19 cellular contexts compared by ENCODE assay signal in the genomic region with DNA sequence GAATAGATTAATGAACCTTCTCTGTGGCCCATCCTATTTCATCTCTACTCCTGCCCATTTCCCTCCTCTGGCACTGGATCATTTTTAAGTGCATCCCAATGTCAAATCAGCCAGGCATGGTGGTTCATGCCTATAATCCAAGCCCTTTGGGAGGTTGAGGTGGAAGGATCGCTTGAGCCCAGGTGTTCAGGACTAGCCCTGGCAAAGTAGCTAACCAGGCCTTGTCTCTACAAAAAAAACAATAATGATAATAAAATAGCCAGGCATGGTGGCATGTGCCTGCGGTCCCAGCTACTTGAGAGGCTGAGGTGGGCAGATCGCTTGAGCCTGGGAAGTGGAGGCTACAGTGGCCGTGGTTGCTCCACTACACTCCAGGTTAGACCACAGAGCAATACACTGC.
DNase-seq lines count a peak whose midpoint lies in the region; ATAC-seq and TF ChIP-seq lines count a peak whose summit lies in the region.
"Had no signal": no experiment of that assay in that cellular context is flagged by ENCODE, and none has a peak within 500 bp of the region (broad histone marks: within the 10 kb centered on the region; RNA-seq: fewer than 3 reads in every experiment).

No MANE protein-coding gene starts in this region.

- H3K9ac ChIP-seq in SK-N-SH, result peak overlapping the region; percentile 30; the same call in 1 of the 2 replicates
- H3K9ac ChIP-seq: BLaER1 had no signal

- no peaks in the 10 kb centered on the region for H3K79me2 ChIP-seq in SK-N-SH (ENCODE audit: insufficient read depth)

- no peaks in the 10 kb centered on the region for H4K20me1 ChIP-seq in SK-N-SH (ENCODE audit: insufficient read depth)
- H4K20me1 ChIP-seq: BLaER1 had no signal

- no peak overlapping the region for H3K4me3 ChIP-seq in SK-N-SH (ENCODE audit: low read depth in 2 of 2, low read length in 1 of 2)
- no peak overlapping the region for H3K4me3 ChIP-seq in RWPE2 (ENCODE audit: severe bottlenecking)
- no peak overlapping the region for H3K4me3 ChIP-seq in esophagus muscularis mucosa
- H3K4me3 ChIP-seq in psoas muscle, result no peak overlapping the region
- no peak overlapping the region for H3K4me3 ChIP-seq in spleen
- H3K4me3 ChIP-seq: BLaER1 had no signal

- H3K4me2 ChIP-seq in SK-N-SH, result no peak overlapping the region
- H3K4me2 ChIP-seq: BLaER1 had no signal

- DNase-seq in SK-N-SH, result no peak
- no peak for DNase-seq in RWPE2 (ENCODE audit: low spot score)
- DNase-seq in esophagus muscularis mucosa (ENCODE audit: extremely low spot score), result no peak
- no peak for DNase-seq in psoas muscle
- no peak for DNase-seq in stimulated activated naive CD8-positive, alpha-beta T cell treated with anti-CD3 and anti-CD28 coated beads, Interleukin-15, Interleukin-2, amounts not matched to agents 100 U/mL and 50 U/mL, for 24 hours
- no peak for DNase-seq in spleen
- DNase-seq: CD8-positive, alpha-beta memory T cell; DMS79; Karpas-422; NCI-H1105; NCI-H1694; NCI-H2107; NCI-H226; SIG-M5 had no signal

- CTCF ChIA-PET in SK-N-SH (lab: Yijun Ruan, JAX), result interaction anchor here (0.6 to 5.3 kb wide), 20 partner anchors 11 to 643 kb away, joined by 3 to 27 read pairs (median 4); no protein-coding TSS in a partner anchor

- ATAC-seq in SK-N-SH treated with all-trans-retinoic acid at 6 μM for 48 hours (no peak), RWPE2 (ENCODE audit: low read depth) (no peak), psoas muscle (peak in 1 of 4 donors; percentile 36), HG02678 (IDR thresholded peaks at IDR 0.05; ENCODE audit: unreplicated experiment) (no peak)
- no peak for ATAC-seq in stimulated activated naive CD8-positive, alpha-beta T cell treated with anti-CD3 and anti-CD28 coated beads, Interleukin-15, Interleukin-2, amounts not matched to agents 100 U/mL and 50 U/mL, for 24 hours
- ATAC-seq: HepG2 had no signal

- H3K27me3 ChIP-seq in SK-N-SH (ENCODE audit: insufficient read depth) (no peaks in the 10 kb centered on the region), RWPE2 (ENCODE audit: insufficient read depth, poor library complexity, severe bottlenecking) (no peaks in the 10 kb centered on the region), esophagus muscularis mucosa (no peaks in the 10 kb centered on the region), psoas muscle (ENCODE audit: insufficient read depth in 3 of 3, low read length in 2 of 3) (peaks cover 0 to 14% (median 2%) of the 10 kb centered on the region in 3 donors), spleen (replicated peaks in 1 of 7) (peaks cover 0 to 45% (median 4%) of the 10 kb centered on the region in 7 donors)
- H3K27me3 ChIP-seq: BLaER1 had no signal

- intact Hi-C loops in esophagus muscularis mucosa (cut with DNase I) (loop anchor here (2.0 to 5.0 kb wide), 2 partner anchors 96 to 961 kb away; no protein-coding TSS in a partner anchor), psoas muscle (cut with DNase I) (loop anchor here (10.0 kb wide), 2 partner anchors 638 to 958 kb away; a partner anchor contains a TSS), spleen (cut with DNase I; ENCODE audit: low total_unique reads) (loop anchor here (10.0 kb wide), 1 partner anchor 638 kb away; a partner anchor contains a TSS)

- peaks cover 34 to 37% of the 10 kb centered on the region in 2 experiments; a peak in 3 of 4 replicates for H3K4me1 ChIP-seq in SK-N-SH (ENCODE audit: control insufficient read depth in 1 of 2, insufficient read depth in 2 of 2, low read depth in 1 of 2, low read length in 1 of 2)
- peaks cover 37% of the 10 kb centered on the region for H3K4me1 ChIP-seq in RWPE2 (ENCODE audit: insufficient read depth, poor library complexity, severe bottlenecking)
- peaks cover 0 to 49% (median 34%) of the 10 kb centered on the region in 4 donors for H3K4me1 ChIP-seq in esophagus muscularis mucosa
- H3K4me1 ChIP-seq in psoas muscle, result no peaks in the 10 kb centered on the region
- no peaks in the 10 kb centered on the region for H3K4me1 ChIP-seq in spleen
- H3K4me1 ChIP-seq: BLaER1 had no signal

- H3K27ac ChIP-seq in SK-N-SH (ENCODE audit: low read depth in 2 of 2, low read length in 1 of 2), result peak overlapping the region; percentile 61 to 90
- peak overlapping the region; percentile 100 for H3K27ac ChIP-seq in RWPE2 (ENCODE audit: poor library complexity, severe bottlenecking)
- H3K27ac ChIP-seq in esophagus muscularis mucosa (replicated peaks in 1 of 4), result peak overlapping the region; percentile 54 to 81 (median 62)
- H3K27ac ChIP-seq in psoas muscle, result peak overlapping the region; percentile 25
- H3K27ac ChIP-seq in spleen, result no peak overlapping the region
- H3K27ac ChIP-seq: 22Rv1, BLaER1 had no signal

- TF ChIP-seq RAD21 in SK-N-SH (IDR thresholded peaks at IDR 0.05; ENCODE audit: low read length), result no peak

- no peak for TF ChIP-seq EP300 in SK-N-SH (IDR thresholded peaks at IDR 0.05; ENCODE audit: borderline replicate concordance in 1 of 2, low read depth in 1 of 2, low read length in 1 of 2)
- TF ChIP-seq EP300 in esophagus muscularis mucosa (IDR thresholded peaks at IDR 0.05), result no peak

- peaks cover 3% of the 10 kb centered on the region for H3F3A ChIP-seq in SK-N-SH (replicated peaks; ENCODE audit: insufficient read depth)

- H2AFZ ChIP-seq in SK-N-SH (ENCODE audit: low read depth), result no peak overlapping the region

- POLR2A ChIA-PET in SK-N-SH (lab: Yijun Ruan, JAX), result interaction anchor here (1.2 to 1.7 kb wide), 2 partner anchors 634 to 639 kb away, joined by 4 read pairs; no protein-coding TSS in a partner anchor

- no peaks in the 10 kb centered on the region for H3K36me3 ChIP-seq in SK-N-SH (replicated peaks in 1 of 2; ENCODE audit: control insufficient read depth in 1 of 2, insufficient read depth in 2 of 2, low read length in 1 of 2)
- no peaks in the 10 kb centered on the region for H3K36me3 ChIP-seq in RWPE2 (ENCODE audit: low read depth)
- H3K36me3 ChIP-seq in esophagus muscularis mucosa, result no peaks in the 10 kb centered on the region
- H3K36me3 ChIP-seq in psoas muscle (ENCODE audit: insufficient read depth in 1 of 2, low read depth in 1 of 2), result no peaks in the 10 kb centered on the region
- H3K36me3 ChIP-seq in spleen, result no peaks in the 10 kb centered on the region
- H3K36me3 ChIP-seq: BLaER1 had no signal

- TF ChIP-seq CTCF in SK-N-SH (IDR thresholded peaks at IDR 0.05), result no peak
- no peak for TF ChIP-seq CTCF in RWPE2 (IDR thresholded peaks at IDR 0.05; ENCODE audit: poor library complexity, severe bottlenecking)
- no peak for TF ChIP-seq CTCF in esophagus muscularis mucosa (IDR thresholded peaks at IDR 0.05)
- TF ChIP-seq CTCF in psoas muscle (IDR thresholded peaks at IDR 0.05), result no peak
- TF ChIP-seq CTCF in spleen (IDR thresholded peaks at IDR 0.05 in 8 of 11, conservative IDR thresholded peaks at IDR 0.05 in 3 of 11), result no peak

- TF ChIP-seq POLR2A in esophagus muscularis mucosa (IDR thresholded peaks at IDR 0.05; ENCODE audit: low read depth) (no peak), spleen (IDR thresholded peaks at IDR 0.05) (no peak)

- no peaks in the 10 kb centered on the region for H3K9me2 ChIP-seq in SK-N-SH

- H3K9me3 ChIP-seq in SK-N-SH, result no peaks in the 10 kb centered on the region
- no peaks in the 10 kb centered on the region for H3K9me3 ChIP-seq in RWPE2 (ENCODE audit: severe bottlenecking)
- no peaks in the 10 kb centered on the region for H3K9me3 ChIP-seq in esophagus muscularis mucosa
- no peaks in the 10 kb centered on the region for H3K9me3 ChIP-seq in psoas muscle
- H3K9me3 ChIP-seq in spleen, result no peaks in the 10 kb centered on the region
- H3K9me3 ChIP-seq: BLaER1 had no signal

- WGBS in SK-N-SH (ENCODE audit: low lambda C conversion rate), result 90% methylated on average over 4 of the region's 4 CpGs
- WGBS in esophagus muscularis mucosa, result 95% methylated on average over 4 of the region's 4 CpGs
- WGBS in psoas muscle, 3 donors, result 78 to 91% (median 90%) methylated on average over 4 of the region's 4 CpGs
- WGBS in spleen, 5 donors, result 78 to 98% (median 92%) methylated on average over 4 of the region's 4 CpGs

TF ChIP-seq in SK-N-SH, 30 proteins besides CTCF, POLR2A, EP300 and RAD21 (continues in another document):
- TF ChIP-seq SMC3 (IDR thresholded peaks at IDR 0.05; ENCODE audit: low read depth, low read length), result no peak
- TF ChIP-seq, protein P1, sequence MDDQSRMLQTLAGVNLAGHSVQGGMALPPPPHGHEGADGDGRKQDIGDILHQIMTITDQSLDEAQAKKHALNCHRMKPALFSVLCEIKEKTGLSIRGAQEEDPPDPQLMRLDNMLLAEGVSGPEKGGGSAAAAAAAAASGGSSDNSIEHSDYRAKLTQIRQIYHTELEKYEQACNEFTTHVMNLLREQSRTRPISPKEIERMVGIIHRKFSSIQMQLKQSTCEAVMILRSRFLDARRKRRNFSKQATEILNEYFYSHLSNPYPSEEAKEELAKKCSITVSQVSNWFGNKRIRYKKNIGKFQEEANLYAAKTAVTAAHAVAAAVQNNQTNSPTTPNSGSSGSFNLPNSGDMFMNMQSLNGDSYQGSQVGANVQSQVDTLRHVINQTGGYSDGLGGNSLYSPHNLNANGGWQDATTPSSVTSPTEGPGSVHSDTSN (IDR thresholded peaks at IDR 0.05), result no peak
- TF ChIP-seq TCF12 (IDR thresholded peaks at IDR 0.05), result no peak
- TF ChIP-seq, protein P2, sequence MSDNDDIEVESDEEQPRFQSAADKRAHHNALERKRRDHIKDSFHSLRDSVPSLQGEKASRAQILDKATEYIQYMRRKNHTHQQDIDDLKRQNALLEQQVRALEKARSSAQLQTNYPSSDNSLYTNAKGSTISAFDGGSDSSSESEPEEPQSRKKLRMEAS (IDR thresholded peaks at IDR 0.05; ENCODE audit: low read depth), result no peak
- no peak for TF ChIP-seq MXI1 (IDR thresholded peaks at IDR 0.05; ENCODE audit: low read depth, low read length)
- TF ChIP-seq FOXM1 (IDR thresholded peaks at IDR 0.05; ENCODE audit: low read depth), result no peak

TF ChIP-seq in SK-N-SH treated with all-trans-retinoic acid at 6 μM for 48 hours, 23 proteins besides CTCF, POLR2A, EP300 and RAD21 (continues in another document):
- TF ChIP-seq BACH2 (CRISPR knock-in tag; IDR thresholded peaks at IDR 0.05; ENCODE audit: borderline replicate concordance) (no peak), TOX (CRISPR knock-in tag; IDR thresholded peaks at IDR 0.05; ENCODE audit: borderline replicate concordance) (no peak), ISL1 (CRISPR knock-in tag; IDR thresholded peaks at IDR 0.05) (no peak)
- TF ChIP-seq, protein P3, sequence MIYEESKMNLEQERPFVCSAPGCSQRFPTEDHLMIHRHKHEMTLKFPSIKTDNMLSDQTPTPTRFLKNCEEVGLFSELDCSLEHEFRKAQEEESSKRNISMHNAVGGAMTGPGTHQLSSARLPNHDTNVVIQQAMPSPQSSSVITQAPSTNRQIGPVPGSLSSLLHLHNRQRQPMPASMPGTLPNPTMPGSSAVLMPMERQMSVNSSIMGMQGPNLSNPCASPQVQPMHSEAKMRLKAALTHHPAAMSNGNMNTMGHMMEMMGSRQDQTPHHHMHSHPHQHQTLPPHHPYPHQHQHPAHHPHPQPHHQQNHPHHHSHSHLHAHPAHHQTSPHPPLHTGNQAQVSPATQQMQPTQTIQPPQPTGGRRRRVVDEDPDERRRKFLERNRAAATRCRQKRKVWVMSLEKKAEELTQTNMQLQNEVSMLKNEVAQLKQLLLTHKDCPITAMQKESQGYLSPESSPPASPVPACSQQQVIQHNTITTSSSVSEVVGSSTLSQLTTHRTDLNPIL (CRISPR knock-in tag; IDR thresholded peaks at IDR 0.05; ENCODE audit: low read depth), result no peak

Comparison
In these comparisons a context has a peak if more than half of its experiments do, and no peak if none do; other contexts are left out.
1. H3K27ac ChIP-seq: peak in SK-N-SH (2 of 2), RWPE2 (single experiment), esophagus muscularis mucosa (4 of 4) and psoas muscle (single experiment); none in spleen (0 of 8).